18 cellular contexts compared by ENCODE assay signal in genomic region chr16:55039042-55039441, GRCh38.
DNase-seq lines count a peak whose midpoint lies in the region; ATAC-seq, FAIRE-seq and TF ChIP-seq lines count a peak whose summit lies in the region.
"Had no signal": no experiment of that assay in that cellular context is flagged by ENCODE, and none has a peak within 500 bp of the region (broad histone marks: within the 10 kb centered on the region; RNA-seq: fewer than 3 reads in every experiment).

No MANE protein-coding gene starts in this region.

- H3K4me2 ChIP-seq in HepG2 (ENCODE audit: low read depth, low read length) = no peak overlapping the region

- no peaks in the 10 kb centered on the region for H3K79me2 ChIP-seq in HepG2 (ENCODE audit: insufficient read depth, low read length)

- TF ChIP-seq RAD21 in HepG2 (CRISPR knock-in tag; IDR thresholded peaks at IDR 0.05) = no peak

- H3K9ac ChIP-seq in HepG2 (ENCODE audit: insufficient read depth, low read depth, low read length) = no peak overlapping the region

- 5% methylated on average over 6 of the region's 6 CpGs for WGBS in HepG2 (ENCODE audit: low lambda C conversion rate)
- 64% methylated on average over 2 of the region's 6 CpGs for WGBS in right lobe of liver (ENCODE audit: insufficient coverage, low coverage, low lambda C conversion rate, missing lambda C conversion rate)

- in situ Hi-C loops in HepG2 (cut with HindIII; ENCODE audit: extremely low pct_ligation_motif_present, low pct_unique_long_range_greater_than_20kb) = no loop called here

- POLR2A ChIA-PET in HepG2 (lab: Yijun Ruan, JAX) = no interaction called here

- no peaks in the 10 kb centered on the region for H3K4me1 ChIP-seq in HepG2 (ENCODE audit: insufficient read depth, low read length)
- no peaks in the 10 kb centered on the region for H3K4me1 ChIP-seq in right lobe of liver
- H3K4me1 ChIP-seq: BE2C had no signal

- H3K9me3 ChIP-seq in HepG2 (ENCODE audit: low read length) (no peaks in the 10 kb centered on the region), right lobe of liver (no peaks in the 10 kb centered on the region)
- H3K9me3 ChIP-seq: BE2C had no signal

- no peak for ATAC-seq in HepG2
- ATAC-seq in right lobe of liver = no peak
- no peak for ATAC-seq in GM19467 (IDR thresholded peaks at IDR 0.05; ENCODE audit: unreplicated experiment)
- ATAC-seq: GM12878 had no signal

- no TSS peak for BruUV-seq in HepG2 (replicated peaks; lab: Mats Ljungman, UMichigan)

- CTCF ChIA-PET in HepG2 (lab: Yijun Ruan, JAX; ENCODE audit: low intra/inter-chr PET ratio, low total read pairs) = no interaction called here

- DNase-seq in HepG2 (ENCODE audit: low spot score) = no peak
- no peak for DNase-seq in right lobe of liver
- DNase-seq in ecto neural progenitor cell (ENCODE audit: low spot score) = peak; percentile 8
- peak; percentile 1 for DNase-seq in retina
- no peak for DNase-seq in T1000 (lab: John Stamatoyannopoulos, UW)
- DNase-seq: BE2C; C1 segment of cervical spinal cord; CD4-positive, CD25-positive, alpha-beta regulatory T cell; CD8-positive, alpha-beta memory T cell; COR-L47; DMS 273 treated with DMSO at 0.1 percent for 48 hours; DMS53; DND-41; EL; H9 had no signal

- H2AFZ ChIP-seq in HepG2 (ENCODE audit: low read length) = no peak overlapping the region

- H3K27ac ChIP-seq in HepG2 (ENCODE audit: extremely low read length, insufficient read depth, low read length) = no peak overlapping the region
- H3K27ac ChIP-seq in right lobe of liver = no peak overlapping the region

- no peaks in the 10 kb centered on the region for H4K20me1 ChIP-seq in HepG2 (ENCODE audit: insufficient read depth, low read length)

- no peak overlapping the region for H3K4me3 ChIP-seq in HepG2 (replicated peaks in 1 of 3; ENCODE audit: insufficient read depth in 1 of 3, low read depth in 2 of 3, low read length in 3 of 3)
- no peak overlapping the region for H3K4me3 ChIP-seq in right lobe of liver
- H3K4me3 ChIP-seq: GM12878 had no signal

- no peak for FAIRE-seq in HepG2 (lab: Jason Lieb, UNC)
- FAIRE-seq: GM12878, H1 had no signal

- H3K27me3 ChIP-seq in HepG2 (ENCODE audit: control insufficient read depth in 1 of 2, insufficient read depth in 2 of 2, low read length in 2 of 2) = no peaks in the 10 kb centered on the region
- no peaks in the 10 kb centered on the region for H3K27me3 ChIP-seq in right lobe of liver
- H3K27me3 ChIP-seq: BE2C had no signal

- TF ChIP-seq POLR2A in HepG2 (IDR thresholded peaks at IDR 0.05; ENCODE audit: insufficient read depth in 1 of 2, low read depth in 2 of 2, low read length in 2 of 2) (no peak), right lobe of liver (IDR thresholded peaks at IDR 0.05) (no peak)

- intact Hi-C loops in HepG2 (cut with micrococcal nuclease; ENCODE audit: unreplicated experiment) (no loop called here), right lobe of liver (cut with DNase I) (no loop called here)

- H3K36me3 ChIP-seq in HepG2 (replicated peaks in 1 of 2; ENCODE audit: control insufficient read depth in 1 of 2, insufficient read depth in 2 of 2, low read length in 2 of 2) = no peaks in the 10 kb centered on the region
- no peaks in the 10 kb centered on the region for H3K36me3 ChIP-seq in right lobe of liver
- H3K36me3 ChIP-seq: BE2C had no signal

- TF ChIP-seq CTCF in HepG2 (CRISPR knock-in tag; IDR thresholded peaks at IDR 0.05) = no peak
- no peak for TF ChIP-seq CTCF in right lobe of liver (IDR thresholded peaks at IDR 0.05)

- TF ChIP-seq EP300 in HepG2 (IDR thresholded peaks at IDR 0.05; ENCODE audit: low read depth in 2 of 2, low read length in 2 of 2) (no peak), HepG2 (CRISPR knock-in tag; IDR thresholded peaks at IDR 0.05; ENCODE audit: borderline replicate concordance) (no peak)

TF ChIP-seq in HepG2, 621 proteins besides CTCF, POLR2A, EP300 and RAD21:
- TF ChIP-seq NR3C1 (CRISPR knock-in tag; IDR thresholded peaks at IDR 0.05) (no peak), ZNF841 (CRISPR knock-in tag; IDR thresholded peaks at IDR 0.05; ENCODE audit: borderline replicate concordance) (no peak), IRF1 (CRISPR knock-in tag; IDR thresholded peaks at IDR 0.05; ENCODE audit: low read depth) (no peak), MNT (IDR thresholded peaks at IDR 0.05) (peak; percentile 91), NR2F6 (IDR thresholded peaks at IDR 0.05) (no peak), NR2F6 (CRISPR knock-in tag; IDR thresholded peaks at IDR 0.05) (no peak), ZNF30 (CRISPR knock-in tag; IDR thresholded peaks at IDR 0.05) (no peak)
- TF ChIP-seq, protein P1, sequence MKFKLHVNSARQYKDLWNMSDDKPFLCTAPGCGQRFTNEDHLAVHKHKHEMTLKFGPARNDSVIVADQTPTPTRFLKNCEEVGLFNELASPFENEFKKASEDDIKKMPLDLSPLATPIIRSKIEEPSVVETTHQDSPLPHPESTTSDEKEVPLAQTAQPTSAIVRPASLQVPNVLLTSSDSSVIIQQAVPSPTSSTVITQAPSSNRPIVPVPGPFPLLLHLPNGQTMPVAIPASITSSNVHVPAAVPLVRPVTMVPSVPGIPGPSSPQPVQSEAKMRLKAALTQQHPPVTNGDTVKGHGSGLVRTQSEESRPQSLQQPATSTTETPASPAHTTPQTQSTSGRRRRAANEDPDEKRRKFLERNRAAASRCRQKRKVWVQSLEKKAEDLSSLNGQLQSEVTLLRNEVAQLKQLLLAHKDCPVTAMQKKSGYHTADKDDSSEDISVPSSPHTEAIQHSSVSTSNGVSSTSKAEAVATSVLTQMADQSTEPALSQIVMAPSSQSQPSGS (CRISPR knock-in tag; IDR thresholded peaks at IDR 0.05) = no peak

Comparison
In these comparisons a context has a peak if more than half of its experiments do, and no peak if none do; other contexts are left out.
1. DNase-seq: peak in ecto neural progenitor cell (single experiment) and retina (single experiment); none in HepG2 (single experiment), right lobe of liver (0 of 3) and T1000 (single experiment).